30 cellular contexts compared by ENCODE assay signal in genomic region chr5:64667068-64667467, GRCh38. TPM values are rescaled to one million over a fixed set of nuclear protein-coding genes. Genes with fewer than 3 reads are reported as not detected.
"Had no signal": no experiment of that assay in that cellular context is flagged by ENCODE, and none has a peak within 500 bp of the region (broad histone marks: within the 10 kb centered on the region; RNA-seq: fewer than 3 reads in every experiment).

No MANE protein-coding gene starts in this region.

- H3K36me3 ChIP-seq: stomach, suprapubic skin, thoracic aorta, thyroid gland, tibial artery, tibial nerve, transverse colon, upper lobe of left lung, upper lobe of right lung, uterus, vagina had no signal

- H3K27me3 ChIP-seq: testis, thyroid gland, tibial artery, tibial nerve, transverse colon, upper lobe of left lung, upper lobe of right lung, uterus, vagina had no signal

- H3K27ac ChIP-seq: stomach, suprapubic skin, testis, thoracic aorta, thyroid gland, tibial artery, tibial nerve, transverse colon, upper lobe of left lung, upper lobe of right lung, uterus, vagina had no signal

- H3K4me1 ChIP-seq: suprapubic skin, testis, thyroid gland, tibial artery, tibial nerve, transverse colon, upper lobe of left lung, upper lobe of right lung, uterus, vagina had no signal

- DNase-seq: stimulated activated CD4-positive, alpha-beta T cell treated with anti-CD3 and anti-CD28 coated beads, Interleukin-2, amount 100 ng/mL, for 48 hours; stimulated activated CD4-positive, alpha-beta T cell treated with anti-CD3 and anti-CD28 coated beads, Interleukin-4, amount 100 ng/mL, for 1 hour; stimulated activated CD4-positive, alpha-beta T cell treated with anti-CD3 and anti-CD28 coated beads, Interleukin-4, amount 100 ng/mL, for 24 hours; stimulated activated CD4-positive, alpha-beta T cell treated with anti-CD3 and anti-CD28 coated beads, Interleukin-4, amount 100 ng/mL, for 4 hours; stimulated activated CD8-positive, alpha-beta memory T cell treated with anti-CD3 and anti-CD28 coated beads, Interleukin-4, amount 100 ng/mL, for 48 hours; stimulated activated naive B cell treated with anti-CD40 and anti-IgM and Interleukin-4, amounts not matched to agents 10 μg/mL and 1 μg/mL and 100 μg/mL, for 72 hours; stimulated activated naive CD4-positive, alpha-beta T cell; stimulated activated naive CD4-positive, alpha-beta T cell treated with Interleukin-2 at 50 U/mL for 16 hours; stimulated activated naive CD8-positive, alpha-beta T cell treated with anti-CD3 and anti-CD28 coated beads, Interleukin-15, amount 100 ng/mL, for 72 hours; stimulated activated naive CD8-positive, alpha-beta T cell treated with anti-CD3 and anti-CD28 coated beads, Interleukin-15, Interleukin-2, amounts not matched to agents 100 U/mL and 50 U/mL, for 24 hours; stomach; substantia nigra; testis; thyroid gland; tibial artery; transverse colon; trophoblast cell; upper lobe of left lung; upper lobe of right lung; uterus had no signal

- FAIRE-seq: urothelium cell line had no signal

- ATAC-seq: stimulated activated effector memory CD8-positive, alpha-beta T cell treated with anti-CD3 and anti-CD28 coated beads, Interleukin-12 subunit alpha, Interleukin-12 subunit beta, amount 100 ng/mL, for 72 hours; stimulated activated memory B cell treated with anti-CD40 and anti-IgM and Interleukin-4, amounts not matched to agents 10 μg/mL and 1 μg/mL and 100 μg/mL, for 72 hours; stimulated activated naive B cell treated with anti-CD40 and anti-IgM and Interleukin-4, amounts not matched to agents 10 μg/mL and 1 μg/mL and 100 μg/mL, for 72 hours; stimulated activated naive CD8-positive, alpha-beta T cell treated with anti-CD3 and anti-CD28 coated beads, Interleukin-15, amount 100 ng/mL, for 72 hours; stimulated activated naive CD8-positive, alpha-beta T cell treated with anti-CD3 and anti-CD28 coated beads, Interleukin-15, Interleukin-2, amounts not matched to agents 100 U/mL and 50 U/mL, for 24 hours; upper lobe of right lung had no signal

- H3K9me3 ChIP-seq: suprapubic skin, testis, thoracic aorta, thyroid gland, tibial artery, tibial nerve, transverse colon, upper lobe of left lung, upper lobe of right lung, uterus, vagina had no signal

- H3K4me3 ChIP-seq: stomach, suprapubic skin, testis, thoracic aorta, thyroid gland, tibial artery, tibial nerve, transverse colon, upper lobe of left lung, upper lobe of right lung, uterus, vagina had no signal

RNA-seq across cellular contexts. Expression of gene SHISAL2B, which starts 23.2 kb away (rescaled TPM):
- total RNA-seq: stomach, subcutaneous adipose tissue, suprapubic skin, thoracic aorta, thyroid gland, tibial nerve, transverse colon, upper lobe of left lung, upper lobe of right lung, ureter, urinary bladder, uterus, vagina had no signal
- polyA plus RNA-seq: stomach, urinary bladder had no signal
